In genomic region chr17:62668091-62668804, GRCh38 we compare ENCODE assay signal across 13 cellular contexts. TPM values are rescaled to one million over a fixed set of nuclear protein-coding genes. Genes with fewer than 3 reads are reported as not detected.
A peak's percentile ranks its signal among the peaks of the same experiment; 100 is the strongest.
DNase-seq lines count a peak whose midpoint lies in the region; ATAC-seq and TF ChIP-seq lines count a peak whose summit lies in the region.
"Had no signal": no experiment of that assay in that cellular context is flagged by ENCODE, and none has a peak within 500 bp of the region (broad histone marks: within the 10 kb centered on the region; RNA-seq: fewer than 3 reads in every experiment).

No MANE protein-coding gene starts in this region.

- H3K4me3 ChIP-seq in PC-3 (ENCODE audit: low read length) (no peak overlapping the region), epithelial cell of esophagus (ENCODE audit: low read length) (no peak overlapping the region), spleen (no peak overlapping the region), heart left ventricle (no peak overlapping the region)
- H3K4me3 ChIP-seq: GM12878, heart right ventricle, pancreas had no signal

- H3K4me2 ChIP-seq in PC-3 (ENCODE audit: low read length): no peak overlapping the region; the same call in 1 of the 2 replicates

- H3K9ac ChIP-seq in PC-3 (ENCODE audit: low read length): no peak overlapping the region

- intact Hi-C loops in PC-3 (cut with micrococcal nuclease): no loop called here
- intact Hi-C loops in posterior vena cava (cut with DNase I): no loop called here
- intact Hi-C loops in left cardiac atrium (cut with DNase I): no loop called here
- intact Hi-C loops in spleen (cut with DNase I; ENCODE audit: low total_unique reads): no loop called here
- intact Hi-C loops in heart left ventricle (cut with DNase I): no loop called here

- H3K4me1 ChIP-seq in PC-3 (ENCODE audit: insufficient read depth, low read length) (peaks cover 6% of the 10 kb centered on the region), spleen (no peaks in the 10 kb centered on the region), heart left ventricle (peaks cover 0 to 8% (median 0%) of the 10 kb centered on the region in 12 donors)
- H3K4me1 ChIP-seq: pancreas had no signal

- no peak overlapping the region for H2AFZ ChIP-seq in PC-3 (ENCODE audit: low read length)

- no peaks in the 10 kb centered on the region for H4K20me1 ChIP-seq in PC-3 (ENCODE audit: low read length)

- no TSS peak for BruUV-seq in PC-3 (replicated peaks; lab: Mats Ljungman, UMichigan)

- ATAC-seq in PC-3 (peak; percentile 65), left cardiac atrium (no peak), heart left ventricle (no peak)
- ATAC-seq: GM12878, heart right ventricle, pancreas had no signal

- H3K9me3 ChIP-seq in PC-3 (ENCODE audit: low read length) (no peaks in the 10 kb centered on the region), spleen (no peaks in the 10 kb centered on the region), heart left ventricle (no peaks in the 10 kb centered on the region)
- H3K9me3 ChIP-seq: heart right ventricle, pancreas had no signal

- TF ChIP-seq CTCF in PC-3 (conservative IDR thresholded peaks at IDR 0.05; ENCODE audit: low read depth, low read length): no peak
- peak; percentile 21 for TF ChIP-seq CTCF in epithelial cell of esophagus (IDR thresholded peaks at IDR 0.05; ENCODE audit: insufficient read depth, low read depth, low read length, missing control alignments)
- no peak for TF ChIP-seq CTCF in spleen (IDR thresholded peaks at IDR 0.05 in 8 of 11, conservative IDR thresholded peaks at IDR 0.05 in 3 of 11)
- no peak for TF ChIP-seq CTCF in heart left ventricle (IDR thresholded peaks at IDR 0.05)

- no peaks in the 10 kb centered on the region for H3K79me2 ChIP-seq in PC-3 (ENCODE audit: low read length)

- H3K27me3 ChIP-seq in PC-3 (ENCODE audit: low read length) (no peaks in the 10 kb centered on the region), spleen (replicated peaks in 1 of 7) (peaks cover 0 to 5% (median 0%) of the 10 kb centered on the region in 7 donors), heart left ventricle (no peaks in the 10 kb centered on the region)
- H3K27me3 ChIP-seq: heart right ventricle, pancreas had no signal

- H3K27ac ChIP-seq in PC-3 (ENCODE audit: low read length): no peak overlapping the region
- H3K27ac ChIP-seq in spleen: no peak overlapping the region
- H3K27ac ChIP-seq in heart left ventricle: no peak overlapping the region
- H3K27ac ChIP-seq: heart right ventricle, pancreas had no signal

- CTCF ChIA-PET in PC-3 (lab: Charles Lee): interaction anchor here (0.6 kb wide), 1 partner anchor 35 kb away, joined by 5 read pairs; no protein-coding TSS in a partner anchor

- no peaks in the 10 kb centered on the region for H3F3A ChIP-seq in PC-3 (ENCODE audit: low read length, unreplicated experiment)

- H3K9me2 ChIP-seq in PC-3 (replicated peaks; ENCODE audit: low read length): no peaks in the 10 kb centered on the region

- TF ChIP-seq POLR2A in spleen (IDR thresholded peaks at IDR 0.05) (no peak), heart left ventricle (IDR thresholded peaks at IDR 0.05) (no peak)

- H3K36me3 ChIP-seq in PC-3 (ENCODE audit: low read depth, low read length) (no peaks in the 10 kb centered on the region), spleen (peaks cover 0 to 7% (median 0%) of the 10 kb centered on the region in 6 donors), heart left ventricle (peaks cover 0 to 47% (median 0%) of the 10 kb centered on the region in 9 donors)
- H3K36me3 ChIP-seq: pancreas had no signal

- WGBS in spleen, 5 donors: 75 to 92% (median 84%) methylated on average over 10 of the region's 10 CpGs
- WGBS in heart left ventricle, 4 donors: 77 to 93% (median 88%) methylated on average over 10 of the region's 10 CpGs

- peak; percentile 67 for DNase-seq in EH (ENCODE audit: low read depth)
- DNase-seq in PC-3: peak; percentile 66
- DNase-seq in epithelial cell of esophagus (ENCODE audit: low read depth): peak; percentile 98
- peak; percentile 41 for DNase-seq in posterior vena cava (ENCODE audit: low spot score)
- no peak for DNase-seq in left cardiac atrium
- no peak for DNase-seq in spleen
- no peak for DNase-seq in heart left ventricle
- DNase-seq: CD4-positive, alpha-beta T cell; heart right ventricle; kidney glomerular epithelial cell; NCI-H526; pancreas had no signal

- POLR2A ChIA-PET in PC-3 (lab: Charles Lee; ENCODE audit: unreplicated experiment): no interaction called here

RNA-seq across cellular contexts. Expression of gene MRC2, which starts 40.8 kb away (rescaled TPM):
- 13.5 and 17.2 TPM in 2 replicates for total RNA-seq in PC-3 (2014; rRNA removed)
- total RNA-seq in posterior vena cava: 100 to 1,000 TPM in 1 of 2 donors, 10 to 100 TPM in 1; 60.3 to 130 TPM
- 10 to 100 TPM; 57.5 to 60.6 TPM for total RNA-seq in left cardiac atrium
- 10 to 100 TPM; 20.7 to 75.1 (median 41.3) TPM for total RNA-seq in spleen
- polyA plus RNA-seq in spleen: 10 to 100 TPM in 1 of 3 donors, 1 to 10 TPM in 2; 4.5 to 19.2 (median 6.0) TPM
- 10 to 100 TPM; 13.4 to 50.8 (median 23.3) TPM for total RNA-seq in heart left ventricle
- polyA plus RNA-seq in heart left ventricle: 10 to 100 TPM; 13.1 to 15.0 TPM

Comparison
In these comparisons a context has a peak if more than half of its experiments do, and no peak if none do; other contexts are left out.
1. DNase-seq: peak in EH (single experiment), PC-3 (single experiment), epithelial cell of esophagus (single experiment) and posterior vena cava (single experiment); none in left cardiac atrium (single experiment), spleen (single experiment) and heart left ventricle (0 of 5).